9 cellular contexts compared by ENCODE assay signal in the genomic region with DNA sequence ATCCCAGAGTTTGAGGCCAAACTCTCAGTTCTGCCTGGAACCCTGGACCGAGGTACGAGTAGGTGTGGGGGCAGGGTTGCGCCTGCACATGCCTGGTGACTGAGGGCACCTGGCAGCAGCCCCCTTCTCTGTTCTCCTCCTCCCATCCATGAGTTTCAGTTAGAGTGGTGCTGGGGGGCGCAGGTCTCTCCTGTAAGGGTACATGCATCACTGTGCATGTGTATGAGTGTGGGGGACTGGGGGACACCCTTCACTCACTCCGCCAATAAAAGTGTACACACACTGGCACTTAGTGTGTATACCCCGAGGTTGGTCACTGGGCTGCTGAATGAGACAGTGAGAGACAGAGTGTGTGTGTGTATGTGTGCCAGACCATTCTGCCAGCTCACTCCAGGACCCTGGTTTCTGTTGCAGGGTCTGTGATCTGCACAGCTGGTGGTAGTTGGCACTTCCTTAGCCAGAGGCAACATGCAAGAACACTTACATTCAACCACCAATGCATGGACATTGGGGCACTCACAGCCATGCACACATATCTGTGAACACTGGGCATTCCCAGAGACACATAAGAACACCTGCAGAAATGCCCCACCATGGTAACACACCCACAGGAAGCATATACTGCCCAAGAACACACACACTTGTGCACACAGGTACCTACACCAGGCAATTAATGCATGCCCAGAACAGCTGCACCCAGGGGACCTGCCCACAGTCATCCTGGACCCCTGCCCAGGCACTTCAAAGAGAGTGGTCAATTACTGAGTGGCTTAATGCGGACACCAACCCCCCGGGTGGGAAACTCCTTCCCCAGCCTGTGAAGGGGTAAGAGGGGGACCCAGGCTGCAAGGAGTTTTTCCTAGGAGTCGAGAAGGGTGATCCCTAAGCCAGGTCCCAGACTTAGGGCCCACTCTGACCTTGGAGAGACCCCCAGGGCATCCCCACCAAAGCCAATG. TPM values are rescaled to one million over a fixed set of nuclear protein-coding genes. Genes with fewer than 3 reads are reported as not detected.
DNase-seq lines count a peak whose midpoint lies in the region; ATAC-seq, FAIRE-seq and TF ChIP-seq lines count a peak whose summit lies in the region.
"Had no signal": no experiment of that assay in that cellular context is flagged by ENCODE, and none has a peak within 500 bp of the region (broad histone marks: within the 10 kb centered on the region; RNA-seq: fewer than 3 reads in every experiment).

No MANE protein-coding gene starts in this region.

- H3K9me2 ChIP-seq in Karpas-422 (replicated peaks; ENCODE audit: insufficient read depth, low read length), result no peaks in the 10 kb centered on the region

- in situ Hi-C loops in GM13977 (cut with MboI; ENCODE audit: low pct_unique_long_range_greater_than_20kb, low sequenced_read_pairs, unreplicated experiment) (no loop called here), GM12878 (cut with MboI) (no loop called here)

- H3K4me1 ChIP-seq in Karpas-422 (ENCODE audit: low read length), result peaks cover 6% of the 10 kb centered on the region
- H3K4me1 ChIP-seq in GM12878 (ENCODE audit: control insufficient read depth, insufficient read depth, low read length), result peaks cover 10% of the 10 kb centered on the region

- H3K36me3 Mint-ChIP-seq in neural crest cell (ENCODE audit: low read depth) (no peaks in the 10 kb centered on the region), Calu3 (ENCODE audit: insufficient read depth, unreplicated experiment) (no peaks in the 10 kb centered on the region)

- H3K79me2 ChIP-seq in Karpas-422 (ENCODE audit: low read length) (no peaks in the 10 kb centered on the region), GM12878 (ENCODE audit: control insufficient read depth, insufficient read depth, low read length) (no peaks in the 10 kb centered on the region)

- H2AFZ ChIP-seq in Karpas-422 (ENCODE audit: low read length), result no peak overlapping the region
- peak overlapping the region; percentile 77 for H2AFZ ChIP-seq in GM12878 (ENCODE audit: control insufficient read depth, low read depth, low read length)

- POLR2A ChIA-PET in GM12878 (lab: Charles Lee), result no interaction called here

- H3K27ac ChIP-seq in Karpas-422 (ENCODE audit: low read length) (no peak overlapping the region), GM12878 (ENCODE audit: control insufficient read depth, insufficient read depth) (no peak overlapping the region; the same call in 1 of the 2 replicates)

- peak; percentile 49 for FAIRE-seq in GM12878 (lab: Jason Lieb, UNC)

- intact Hi-C loops in GM12878 (cut with micrococcal nuclease; ENCODE audit: unreplicated experiment), result loop anchor here (2.0 kb wide), 2 partner anchors 35 to 71 kb away; no protein-coding TSS in a partner anchor
- intact Hi-C loops in Calu3 (cut with micrococcal nuclease; ENCODE audit: unreplicated experiment), result no loop called here

- H3K4me3 ChIP-seq in Karpas-422 (ENCODE audit: low read length) (peak overlapping the region; percentile 75; the same call in 1 of the 2 replicates), GM12878 (peak overlapping the region; percentile 97; the same call in 1 of the 2 replicates)

- H3K4me3 Mint-ChIP-seq in neural crest cell (peak overlapping the region; percentile 83), Calu3 (ENCODE audit: low read depth, unreplicated experiment) (no peak overlapping the region)

- H3K9me3 Mint-ChIP-seq in neural crest cell (no peaks in the 10 kb centered on the region), Calu3 (ENCODE audit: low read depth, unreplicated experiment) (no peaks in the 10 kb centered on the region)

- H3K27me3 Mint-ChIP-seq in neural crest cell (ENCODE audit: low read depth) (peaks cover 50% of the 10 kb centered on the region), Calu3 (ENCODE audit: unreplicated experiment) (peaks cover 97% of the 10 kb centered on the region)

- H3K9me3 ChIP-seq in Karpas-422 (ENCODE audit: low read length) (no peaks in the 10 kb centered on the region), GM12878 (replicated peaks; ENCODE audit: control insufficient read depth, insufficient read depth, low read length) (no peaks in the 10 kb centered on the region)

- H3K27ac Mint-ChIP-seq in neural crest cell (ENCODE audit: unreplicated experiment) (no peak overlapping the region), Calu3 (ENCODE audit: unreplicated experiment) (no peak overlapping the region)

- CTCF ChIA-PET in GM12878 (lab: Yijun Ruan, JAX), result interaction anchor here (0.6 to 4.1 kb wide), 3 partner anchors 19 to 61 kb away, joined by 4 to 17 read pairs (median 4); no protein-coding TSS in a partner anchor
- CTCF ChIA-PET in Calu3 (lab: Charles Lee), result no interaction called here

- TF ChIP-seq CTCF in GM13977 (IDR thresholded peaks at IDR 0.05; ENCODE audit: extremely low read depth, insufficient read depth, missing control alignments), result no peak
- no peak for TF ChIP-seq CTCF in GM12878 (IDR thresholded peaks at IDR 0.05 in 2 of 3, conservative IDR thresholded peaks at IDR 0.05 in 1 of 3; ENCODE audit: control insufficient read depth in 2 of 3, extremely low read depth in 1 of 3, insufficient read depth in 1 of 3, low read depth in 3 of 3, low read length in 3 of 3)
- TF ChIP-seq CTCF in neural crest cell (conservative IDR thresholded peaks at IDR 0.05), result no peak
- TF ChIP-seq CTCF in Calu3 (IDR thresholded peaks at IDR 0.05; ENCODE audit: unreplicated experiment), result no peak

- SMC1A ChIA-PET in GM12878 (lab: Charles Lee; ENCODE audit: uncharacterized antibody, unreplicated experiment), result interaction anchor here (0.7 kb wide), 1 partner anchor 10 kb away, joined by 3 read pairs; no protein-coding TSS in a partner anchor

- DNase-seq in GM13977 (ENCODE audit: low spot score), result peak; percentile 65
- DNase-seq in Karpas-422, result no peak
- no peak for DNase-seq in GM12878 (ENCODE audit: low read depth, low spot score)
- DNase-seq in neural crest cell (ENCODE audit: low read depth, low spot score), result no peak
- DNase-seq in dermis blood vessel endothelial cell, result no peak
- no peak for DNase-seq in Calu3
- DNase-seq in nucleus accumbens (lab: John Stamatoyannopoulos, UW), result no peak
- DNase-seq in LoVo (ENCODE audit: low spot score), result no peak

- no peak for TF ChIP-seq POLR2A in GM12878 (IDR thresholded peaks at IDR 0.05; ENCODE audit: low read depth, low read length)

- TF ChIP-seq EP300 in GM12878 (IDR thresholded peaks at IDR 0.05; ENCODE audit: borderline replicate concordance in 1 of 2, control insufficient read depth in 1 of 2, low read depth in 2 of 2, low read length in 2 of 2), result no peak

- H3K27me3 ChIP-seq in Karpas-422 (ENCODE audit: low read length) (no peaks in the 10 kb centered on the region), GM12878 (replicated peaks in 1 of 2; ENCODE audit: control insufficient read depth in 2 of 2, insufficient read depth in 2 of 2, low read length in 1 of 2) (peaks cover 3 to 9% of the 10 kb centered on the region in 2 experiments; a peak in 2 of 4 replicates)

- no peaks in the 10 kb centered on the region for H3K36me3 ChIP-seq in Karpas-422 (ENCODE audit: insufficient read depth, low read length)
- no peaks in the 10 kb centered on the region for H3K36me3 ChIP-seq in GM12878 (ENCODE audit: control insufficient read depth in 2 of 2, insufficient read depth in 2 of 2, low read length in 1 of 2)

- no peak for TF ChIP-seq RAD21 in GM12878 (IDR thresholded peaks at IDR 0.05; ENCODE audit: insufficient read depth, low read depth, low read length)

- H3K9ac ChIP-seq in Karpas-422 (ENCODE audit: low read length) (no peak overlapping the region), GM12878 (ENCODE audit: control insufficient read depth, insufficient read depth, low read length) (no peak overlapping the region)

- BruUV-seq in GM12878 (replicated peaks; lab: Mats Ljungman, UMichigan) (no TSS peak), Calu3 (replicated peaks; lab: Mats Ljungman, UMichigan) (no TSS peak)

- H3K4me2 ChIP-seq in Karpas-422 (ENCODE audit: low read depth, low read length, poor library complexity, severe bottlenecking), result peak overlapping the region; percentile 95
- peak overlapping the region; percentile 94 for H3K4me2 ChIP-seq in GM12878 (ENCODE audit: control insufficient read depth, insufficient read depth)

- 29% methylated on average over 9 of the region's 9 CpGs for WGBS in GM12878 (ENCODE audit: insufficient coverage, insufficient replicate concordance, low lambda C conversion rate, missing lambda C conversion rate)

- peaks cover 28% of the 10 kb centered on the region for H3K4me1 Mint-ChIP-seq in neural crest cell
- H3K4me1 Mint-ChIP-seq in Calu3 (ENCODE audit: low read depth, unreplicated experiment), result no peaks in the 10 kb centered on the region

- RAD21 ChIA-PET in GM12878 (lab: Charles Lee; ENCODE audit: unreplicated experiment), result interaction anchor here (1.0 kb wide), 1 partner anchor 10 kb away, joined by 4 read pairs; no protein-coding TSS in a partner anchor

- peak; percentile 51 for ATAC-seq in GM12878

- H4K20me1 ChIP-seq in Karpas-422 (ENCODE audit: insufficient read depth, low read depth, low read length) (no peaks in the 10 kb centered on the region), GM12878 (ENCODE audit: control insufficient read depth, insufficient read depth) (no peaks in the 10 kb centered on the region)

RNA-seq across cellular contexts. Expression of a gene that starts 1.2 kb away (rescaled TPM):
- 0.83 TPM in 1 of 2 replicates, not detected in the other for total RNA-seq in Karpas-422 (2014; rRNA removed; shearing (Covaris generic); ENCODE audit: low replicate concordance)
- total RNA-seq in GM12878 (2013; cell fraction: nucleolus; rRNA removed), result 1.8 and 2.7 TPM in 2 replicates
- total RNA-seq in GM12878 (2014; rRNA removed) (0.06 TPM in 1 of 2 replicates, not detected in the other), GM12878 (2014; rRNA removed; fragmentation: Illumina TruSeq; extraction: Trizol) (0.18 and 0.22 TPM in 2 replicates), GM12878 (2021) (0.29 and 0.74 TPM in 2 replicates), neural crest cell (8.5 and 10.0 TPM in 2 replicates), dermis blood vessel endothelial cell (not detected in 2 replicates), Calu3 (2022) (not detected in 2 replicates)
- polyA plus RNA-seq in GM12878 (2011; ENCODE audit: low read depth), result not detected
- polyA plus RNA-seq in GM12878 (2011; rRNA removed) (1.1 and 1.4 TPM in 2 replicates), GM12878 (2014; fragmentation: Illumina TruSeq; extraction: Trizol) (0.09 TPM in 1 of 2 replicates, not detected in the other), GM12878 (2014; fragmentation: Nextera tagmentation; extraction: Ambion mirVana) (under 1 TPM; 0.03 to 0.07 TPM), GM12878 (2014; rRNA removed) (0.08 and 0.28 TPM in 2 replicates), GM12878 (2016; fragmentation: Nextera tagmentation; extraction: Ambion mirVana) (under 1 TPM; 0.24 to 0.52 TPM)
- polyA plus RNA-seq in GM12878 (2011; cell fraction: cytosol; rRNA removed), result 2.2 and 2.7 TPM in 2 replicates
- polyA plus RNA-seq in GM12878 (2011; cell fraction: nucleus; rRNA removed), result 8.3 and 17.7 TPM in 2 replicates
- 0.11 and 0.32 TPM in 2 replicates for polyA plus RNA-seq in GM12878 (2012)
- 11.6 and 16.6 TPM in 2 replicates for polyA minus RNA-seq in GM12878 (2011; rRNA and poly(A)+ RNA removed)
- 9.4 and 11.8 TPM in 2 replicates for polyA minus RNA-seq in GM12878 (2011; cell fraction: cytosol; rRNA and poly(A)+ RNA removed)
- polyA minus RNA-seq in GM12878 (2011; cell fraction: nucleus; rRNA and poly(A)+ RNA removed), result 5.4 and 16.4 TPM in 2 replicates
- total RNA-seq: HT-29 had no signal

RNA-seq across cellular contexts. Expression of a gene that starts 19.8 kb away (rescaled TPM):
- 4.0 and 5.3 TPM in 2 replicates for total RNA-seq in Karpas-422 (2014; rRNA removed; shearing (Covaris generic); ENCODE audit: low replicate concordance)
- total RNA-seq in GM12878 (2013; cell fraction: nucleolus; rRNA removed), result 17.4 and 18.5 TPM in 2 replicates
- total RNA-seq in GM12878 (2014; rRNA removed) (5.5 and 6.8 TPM in 2 replicates), GM12878 (2014; rRNA removed; fragmentation: Illumina TruSeq; extraction: Trizol) (1.7 and 3.0 TPM in 2 replicates), GM12878 (2021) (8.3 and 9.0 TPM in 2 replicates), neural crest cell (0.93 and 1.5 TPM in 2 replicates), dermis blood vessel endothelial cell (2.0 and 2.9 TPM in 2 replicates), Calu3 (2022) (not detected in 2 replicates)
- 4.3 TPM for polyA plus RNA-seq in GM12878 (2011; ENCODE audit: low read depth)
- polyA plus RNA-seq in GM12878 (2011; rRNA removed) (3.0 and 6.2 TPM in 2 replicates), GM12878 (2014; fragmentation: Illumina TruSeq; extraction: Trizol) (2.6 and 2.7 TPM in 2 replicates), GM12878 (2014; fragmentation: Nextera tagmentation; extraction: Ambion mirVana) (under 1 TPM; 0.26 to 0.66 TPM), GM12878 (2014; rRNA removed) (7.0 and 11.2 TPM in 2 replicates), GM12878 (2016; fragmentation: Nextera tagmentation; extraction: Ambion mirVana) (1 to 10 TPM; 4.5 to 6.4 TPM)
- 6.3 and 8.3 TPM in 2 replicates for polyA plus RNA-seq in GM12878 (2011; cell fraction: cytosol; rRNA removed)
- polyA plus RNA-seq in GM12878 (2011; cell fraction: nucleus; rRNA removed), result 39.4 and 45.3 TPM in 2 replicates
- 7.1 and 14.4 TPM in 2 replicates for polyA plus RNA-seq in GM12878 (2012)
- 2.6 and 3.7 TPM in 2 replicates for polyA minus RNA-seq in GM12878 (2011; rRNA and poly(A)+ RNA removed)
- 2.1 and 3.2 TPM in 2 replicates for polyA minus RNA-seq in GM12878 (2011; cell fraction: cytosol; rRNA and poly(A)+ RNA removed)
- polyA minus RNA-seq in GM12878 (2011; cell fraction: nucleus; rRNA and poly(A)+ RNA removed), result 5.0 and 6.9 TPM in 2 replicates
- total RNA-seq: HT-29 had no signal

RNA-seq across cellular contexts. Expression of a gene that starts 35.6 kb away (rescaled TPM):
- total RNA-seq in Karpas-422 (2014; rRNA removed; shearing (Covaris generic); ENCODE audit: low replicate concordance), result 1.3 TPM in 1 of 2 replicates, not detected in the other
- total RNA-seq in GM12878 (2013; cell fraction: nucleolus; rRNA removed), result 2.2 and 3.1 TPM in 2 replicates
- total RNA-seq in GM12878 (2014; rRNA removed) (0.27 and 0.34 TPM in 2 replicates), GM12878 (2014; rRNA removed; fragmentation: Illumina TruSeq; extraction: Trizol) (0.23 and 0.27 TPM in 2 replicates), GM12878 (2021) (0.28 and 0.35 TPM in 2 replicates), neural crest cell (1.2 TPM in 2 replicates), dermis blood vessel endothelial cell (0.23 and 0.34 TPM in 2 replicates), Calu3 (2022) (1.4 and 1.8 TPM in 2 replicates)
- polyA plus RNA-seq in GM12878 (2011; ENCODE audit: low read depth), result 0.42 TPM
- polyA plus RNA-seq in GM12878 (2011; rRNA removed) (0.32 and 0.33 TPM in 2 replicates), GM12878 (2014; fragmentation: Illumina TruSeq; extraction: Trizol) (0.19 TPM in 1 of 2 replicates, not detected in the other), GM12878 (2014; fragmentation: Nextera tagmentation; extraction: Ambion mirVana) (under 1 TPM; 0.04 to 0.08 TPM), GM12878 (2014; rRNA removed) (0.61 and 3.7 TPM in 2 replicates), GM12878 (2016; fragmentation: Nextera tagmentation; extraction: Ambion mirVana) (under 1 TPM in 1 of 2 experiments, not detected in 1; 0.04 TPM)
- polyA plus RNA-seq in GM12878 (2011; cell fraction: cytosol; rRNA removed), result 0.19 and 0.20 TPM in 2 replicates
- 1.1 and 1.4 TPM in 2 replicates for polyA plus RNA-seq in GM12878 (2011; cell fraction: nucleus; rRNA removed)
- 0.80 and 0.88 TPM in 2 replicates for polyA plus RNA-seq in GM12878 (2012)
- polyA minus RNA-seq in GM12878 (2011; rRNA and poly(A)+ RNA removed), result 0.72 and 0.95 TPM in 2 replicates
- not detected in 2 replicates for polyA minus RNA-seq in GM12878 (2011; cell fraction: cytosol; rRNA and poly(A)+ RNA removed)
- 0.48 and 2.0 TPM in 2 replicates for polyA minus RNA-seq in GM12878 (2011; cell fraction: nucleus; rRNA and poly(A)+ RNA removed)

RNA-seq across cellular contexts. Expression of a gene that starts 54.2 kb away (rescaled TPM):
- total RNA-seq in Karpas-422 (2014; rRNA removed; shearing (Covaris generic); ENCODE audit: low replicate concordance), result 156 and 329 TPM in 2 replicates
- 483 and 541 TPM in 2 replicates for total RNA-seq in GM12878 (2013; cell fraction: nucleolus; rRNA removed)
- total RNA-seq in GM12878 (2014; rRNA removed) (88.2 and 111 TPM in 2 replicates), GM12878 (2014; rRNA removed; fragmentation: Illumina TruSeq; extraction: Trizol) (76.0 and 84.4 TPM in 2 replicates), GM12878 (2021) (327 and 337 TPM in 2 replicates), neural crest cell (578 and 592 TPM in 2 replicates), dermis blood vessel endothelial cell (104 and 116 TPM in 2 replicates), Calu3 (2022) (312 and 319 TPM in 2 replicates)
- polyA plus RNA-seq in GM12878 (2011; ENCODE audit: low read depth), result 194 TPM
- polyA plus RNA-seq in GM12878 (2011; rRNA removed) (82.5 and 84.8 TPM in 2 replicates), GM12878 (2014; fragmentation: Illumina TruSeq; extraction: Trizol) (216 and 280 TPM in 2 replicates), GM12878 (2014; fragmentation: Nextera tagmentation; extraction: Ambion mirVana) (10 to 100 TPM; 13.6 to 29.6 TPM), GM12878 (2014; rRNA removed) (155 and 172 TPM in 2 replicates), GM12878 (2016; fragmentation: Nextera tagmentation; extraction: Ambion mirVana) (100 to 1,000 TPM in 1 of 2 experiments, 10 to 100 TPM in 1; 97.4 to 109 TPM)
- 66.7 and 83.7 TPM in 2 replicates for polyA plus RNA-seq in GM12878 (2011; cell fraction: cytosol; rRNA removed)
- 212 and 291 TPM in 2 replicates for polyA plus RNA-seq in GM12878 (2011; cell fraction: nucleus; rRNA removed)
- polyA plus RNA-seq in GM12878 (2012), result 178 and 252 TPM in 2 replicates
- 79.1 and 94.2 TPM in 2 replicates for polyA minus RNA-seq in GM12878 (2011; rRNA and poly(A)+ RNA removed)
- 53.6 and 66.4 TPM in 2 replicates for polyA minus RNA-seq in GM12878 (2011; cell fraction: cytosol; rRNA and poly(A)+ RNA removed)
- polyA minus RNA-seq in GM12878 (2011; cell fraction: nucleus; rRNA and poly(A)+ RNA removed), result 124 and 191 TPM in 2 replicates
